ENCODE assay signal across 9 cellular contexts in the genomic region with DNA sequence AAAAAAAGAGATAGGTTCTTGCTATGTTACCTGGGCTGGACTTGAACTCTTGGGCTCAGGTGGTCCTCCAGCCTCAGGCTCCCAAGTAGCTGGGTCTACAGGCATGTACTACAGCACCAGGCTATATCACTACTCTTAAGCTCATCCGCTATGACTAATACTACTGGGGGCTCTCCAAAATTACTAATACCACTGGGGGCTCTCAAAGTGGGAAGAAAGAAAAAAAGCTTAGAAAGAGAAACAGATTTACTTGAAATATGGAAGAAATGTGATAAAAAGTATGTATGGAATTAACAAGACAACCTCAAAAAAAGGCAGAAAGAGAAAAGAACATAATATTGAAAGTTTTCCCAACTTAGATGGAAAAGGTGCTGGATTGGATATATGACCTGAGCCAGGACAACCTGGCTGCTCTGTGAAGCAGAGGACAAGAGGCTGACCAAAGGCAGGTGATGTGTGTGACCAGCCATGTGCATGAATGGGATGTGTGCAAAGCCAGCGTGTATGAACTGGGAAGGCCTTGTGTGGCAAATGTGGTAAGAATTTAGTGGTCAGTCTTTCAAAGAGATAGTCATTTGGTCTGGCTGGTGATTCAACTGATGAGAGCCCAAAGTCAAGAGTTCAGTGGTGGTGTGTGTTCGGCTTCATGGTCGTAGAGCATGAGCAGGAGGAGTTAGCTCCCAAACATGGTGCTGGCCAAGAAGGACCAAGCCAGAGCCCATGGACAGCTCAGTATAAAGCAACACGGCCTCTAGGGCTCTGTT.
DNase-seq lines count a peak whose midpoint lies in the region; ATAC-seq and TF ChIP-seq lines count a peak whose summit lies in the region.
"Had no signal": no experiment of that assay in that cellular context is flagged by ENCODE, and none has a peak within 500 bp of the region (broad histone marks: within the 10 kb centered on the region; RNA-seq: fewer than 3 reads in every experiment).

No MANE protein-coding gene starts in this region.

- DNase-seq in HFFc6, result peak; percentile 87
- DNase-seq in T-cell, result no peak
- no peak for DNase-seq in memory B cell (ENCODE audit: low spot score in 2 of 2)
- no peak for DNase-seq in DMS 273 (lab: John Stamatoyannopoulos, UW; ENCODE audit: unreplicated experiment)
- DNase-seq in HUDEP-2 (lab: John Stamatoyannopoulos, UW; ENCODE audit: unreplicated experiment in 76 of 76), result no peak
- no peak for DNase-seq in GM19238 (ENCODE audit: insufficient read length, low spot score)
- no peak for DNase-seq in left cardiac atrium
- DNase-seq: substantia nigra had no signal

- H3K9me3 Mint-ChIP-seq in HFFc6, result no peaks in the 10 kb centered on the region
- no peaks in the 10 kb centered on the region for H3K9me3 Mint-ChIP-seq in T-cell
- H3K9me3 Mint-ChIP-seq in memory B cell, result no peaks in the 10 kb centered on the region

- peak overlapping the region; percentile 80 for H3K27ac Mint-ChIP-seq in HFFc6
- peak overlapping the region; percentile 47 to 56 for H3K27ac Mint-ChIP-seq in T-cell
- H3K27ac Mint-ChIP-seq in memory B cell, result peak overlapping the region; percentile 64

- H3K36me3 Mint-ChIP-seq in HFFc6 (ENCODE audit: low read depth), result peaks cover 22% of the 10 kb centered on the region
- peaks cover 30% of the 10 kb centered on the region for H3K36me3 Mint-ChIP-seq in T-cell
- H3K36me3 Mint-ChIP-seq in memory B cell, result peaks cover 22% of the 10 kb centered on the region

- no peak for TF ChIP-seq CTCF in HFFc6 (IDR thresholded peaks at IDR 0.05)

- H3K27me3 Mint-ChIP-seq in HFFc6 (ENCODE audit: insufficient read depth) (peaks cover 2% of the 10 kb centered on the region; the same call in 1 of the 2 replicates), T-cell (no peaks in the 10 kb centered on the region), memory B cell (no peaks in the 10 kb centered on the region)

- H3K4me3 Mint-ChIP-seq in HFFc6, result peak overlapping the region; percentile 53
- no peak overlapping the region for H3K4me3 Mint-ChIP-seq in T-cell
- no peak overlapping the region for H3K4me3 Mint-ChIP-seq in memory B cell

- ATAC-seq in GM18498 (IDR thresholded peaks at IDR 0.05; ENCODE audit: unreplicated experiment) (peak; percentile 45), T-cell (replicated peaks in 1 of 4) (no peak), memory B cell (ENCODE audit: low read depth) (no peak), left cardiac atrium (no peak)

- H3K4me1 Mint-ChIP-seq in HFFc6 (ENCODE audit: low read depth), result peaks cover 71% of the 10 kb centered on the region
- peaks cover 60 to 71% (median 63%) of the 10 kb centered on the region in 3 donors for H3K4me1 Mint-ChIP-seq in T-cell
- H3K4me1 Mint-ChIP-seq in memory B cell, result peaks cover 40% of the 10 kb centered on the region

- intact Hi-C loops in left cardiac atrium (cut with DNase I), result no loop called here

- POLR2A ChIA-PET in T-cell (lab: Charles Lee), result interaction anchor here (0.7 to 1.3 kb wide), 5 partner anchors 28 to 122 kb away, joined by 3 to 5 read pairs (median 4); no protein-coding TSS in a partner anchor

- CTCF ChIA-PET in T-cell (lab: Charles Lee), result interaction anchor here (0.6 to 1.2 kb wide), 5 partner anchors 10 to 69 kb away, joined by 3 to 5 read pairs (median 4); no protein-coding TSS in a partner anchor
